21 cellular contexts compared by ENCODE assay signal in the genomic region with DNA sequence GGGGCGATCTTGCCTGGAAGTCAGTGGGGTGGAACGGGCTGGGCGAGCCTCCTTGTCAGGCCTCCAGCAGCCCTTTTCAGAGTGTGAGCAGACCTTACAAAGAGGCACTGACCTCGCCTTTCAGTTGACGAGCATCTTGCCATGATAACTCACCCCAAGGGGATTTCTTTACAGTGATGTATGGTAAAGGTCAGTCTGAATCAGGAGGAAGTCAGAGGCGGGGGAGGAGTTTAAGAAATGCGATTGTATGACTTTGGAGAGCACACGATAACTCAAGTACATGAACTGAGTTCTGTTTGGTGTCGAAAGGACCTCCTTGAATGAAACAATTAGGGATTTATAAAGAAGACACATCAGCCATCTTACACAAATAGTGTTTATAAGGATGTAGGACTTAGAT.
A peak's percentile ranks its signal among the peaks of the same experiment; 100 is the strongest.
DNase-seq lines count a peak whose midpoint lies in the region; ATAC-seq and TF ChIP-seq lines count a peak whose summit lies in the region.
"Had no signal": no experiment of that assay in that cellular context is flagged by ENCODE, and none has a peak within 500 bp of the region (broad histone marks: within the 10 kb centered on the region; RNA-seq: fewer than 3 reads in every experiment).

No MANE protein-coding gene starts in this region.

- CTCF ChIA-PET in PC-3 (lab: Charles Lee), result no interaction called here

- BruUV-seq in PC-3 (replicated peaks; lab: Mats Ljungman, UMichigan), result no TSS peak

- no peaks in the 10 kb centered on the region for H3K4me1 ChIP-seq in PC-3 (ENCODE audit: insufficient read depth, low read length)
- H3K4me1 ChIP-seq: SJSA1 had no signal

- H3K4me3 ChIP-seq in PC-3 (ENCODE audit: low read length), result no peak overlapping the region
- H3K4me3 ChIP-seq: MG63, PC-9, SJSA1 had no signal

- peaks cover 57% of the 10 kb centered on the region; the same call in 1 of the 2 replicates for H3K27me3 ChIP-seq in PC-3 (ENCODE audit: low read length)
- H3K27me3 ChIP-seq: SJSA1 had no signal

- no peaks in the 10 kb centered on the region for H3K79me2 ChIP-seq in PC-3 (ENCODE audit: low read length)

- intact Hi-C loops in PC-3 (cut with micrococcal nuclease), result no loop called here

- H2AFZ ChIP-seq in PC-3 (ENCODE audit: low read length), result no peak overlapping the region
- H2AFZ ChIP-seq: PC-9 had no signal

- ATAC-seq in PC-3 (no peak), GM19328 (IDR thresholded peaks at IDR 0.05; ENCODE audit: unreplicated experiment) (no peak)

- H3K27ac ChIP-seq in PC-3 (ENCODE audit: low read length), result no peak overlapping the region
- H3K27ac ChIP-seq: 22Rv1, PC-9, SJSA1 had no signal

- no peaks in the 10 kb centered on the region for H4K20me1 ChIP-seq in PC-3 (ENCODE audit: low read length)

- H3K4me2 ChIP-seq in PC-3 (ENCODE audit: low read length), result no peak overlapping the region
- H3K4me2 ChIP-seq: PC-9 had no signal

- TF ChIP-seq CTCF in PC-3 (conservative IDR thresholded peaks at IDR 0.05; ENCODE audit: low read depth, low read length), result no peak

- no peaks in the 10 kb centered on the region for H3K9me3 ChIP-seq in PC-3 (ENCODE audit: low read length)
- H3K9me3 ChIP-seq: MG63, SJSA1 had no signal

- in situ Hi-C loops in ACHN (cut with HindIII; ENCODE audit: low pct_ligation_motif_present, low pct_unique_long_range_greater_than_20kb, low sequenced_read_pairs), result no loop called here

- H3F3A ChIP-seq in PC-3 (ENCODE audit: low read length, unreplicated experiment), result no peaks in the 10 kb centered on the region

- peak; percentile 10 to 11 for DNase-seq in NCI-H187 (lab: John Stamatoyannopoulos, UW)
- no peak for DNase-seq in NCI-H187 treated with DMSO at 0.1 percent for 48 hours (lab: John Stamatoyannopoulos, UW)
- DNase-seq in COLO829 (ENCODE audit: low spot score), result peak; percentile 88
- DNase-seq in PC-3, result peak; percentile 32
- peak; percentile 77 for DNase-seq in foreskin melanocyte
- DNase-seq in mesenteric fat pad (ENCODE audit: low spot score), result no peak
- no peak for DNase-seq in ACHN
- DNase-seq: DMS 273 treated with DMSO at 0.1 percent for 48 hours, GF-D8, HCEC 1CT, Kasumi-1, MG63, NCI-H1092 treated with DMSO at 0.1 percent for 48 hours, NCI-H146, NCI-H2081 treated with DMSO at 0.1 percent for 48 hours, NCI-H524, NCI-H82, PC-9 had no signal

- POLR2A ChIA-PET in PC-3 (lab: Charles Lee; ENCODE audit: unreplicated experiment), result no interaction called here

- no peaks in the 10 kb centered on the region for H3K9me2 ChIP-seq in PC-3 (replicated peaks; ENCODE audit: low read length)

- H3K36me3 ChIP-seq in PC-3 (ENCODE audit: low read depth, low read length), result no peaks in the 10 kb centered on the region
- H3K36me3 ChIP-seq: MG63, SJSA1 had no signal

- no peak overlapping the region for H3K9ac ChIP-seq in PC-3 (ENCODE audit: low read length)

Comparison
In these comparisons a context has a peak if more than half of its experiments do, and no peak if none do; other contexts are left out.
1. DNase-seq: peak in NCI-H187 (2 of 2), COLO829 (single experiment), PC-3 (single experiment) and foreskin melanocyte (single experiment); none in NCI-H187 treated with DMSO at 0.1 percent for 48 hours (single experiment), mesenteric fat pad (single experiment) and ACHN (single experiment).